Comparison of ENCODE assay signal across 8 cellular contexts in the genomic region with DNA sequence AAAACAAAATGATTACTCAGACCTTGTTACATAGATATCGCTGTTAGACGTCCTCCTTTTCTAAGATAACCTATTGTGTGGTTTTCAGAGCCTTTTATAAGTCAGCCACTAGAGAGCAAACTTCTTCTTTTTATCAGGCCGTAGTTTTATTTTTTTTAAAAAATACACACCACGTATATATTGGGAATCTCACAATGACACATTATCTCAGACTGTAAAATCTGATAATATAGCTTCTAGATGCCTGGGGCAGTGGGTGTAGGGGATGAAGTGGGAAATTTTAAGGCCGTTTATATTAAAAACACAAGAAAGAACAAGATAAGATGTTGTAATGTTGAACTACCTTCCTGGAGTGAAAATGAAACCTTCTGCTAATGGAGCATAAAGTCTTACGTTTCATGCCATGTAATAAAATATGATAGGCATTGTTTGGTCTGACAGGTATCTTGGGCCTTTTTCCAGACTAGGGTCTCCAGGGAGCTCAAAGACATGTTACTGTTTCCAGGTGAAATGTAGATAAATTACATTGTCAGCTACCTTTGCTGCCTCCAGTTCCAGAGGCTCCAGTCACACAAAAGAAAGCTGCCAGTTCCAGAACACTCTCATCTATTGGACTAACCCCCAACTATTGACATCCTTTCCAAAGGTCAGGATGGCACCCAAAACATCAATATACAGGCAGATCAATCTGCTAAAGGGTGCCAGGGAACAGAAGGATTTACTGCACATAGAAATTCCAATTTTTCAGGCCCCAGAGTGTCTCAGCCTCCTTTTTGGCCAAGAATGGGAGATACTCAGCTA.
DNase-seq lines count a peak whose midpoint lies in the region; ATAC-seq, FAIRE-seq and TF ChIP-seq lines count a peak whose summit lies in the region.

No MANE protein-coding gene starts in this region.

- FAIRE-seq in endothelial cell of umbilical vein (lab: Jason Lieb, UNC) = no peak

- DNase-seq in NCI-H82 treated with DMSO at 0.1 percent for 48 hours (lab: John Stamatoyannopoulos, UW; ENCODE audit: unreplicated experiment) = peak; percentile 2
- DNase-seq in NCI-H82 (lab: John Stamatoyannopoulos, UW) = no peak
- peak; percentile 78 for DNase-seq in Karpas-422
- DNase-seq in SK-N-DZ (ENCODE audit: low spot score) = peak; percentile 15
- peak; percentile 64 for DNase-seq in endothelial cell of umbilical vein (ENCODE audit: low read depth, low spot score)
- DNase-seq in non-pigmented ciliary epithelial cell (ENCODE audit: low read depth) = peak; percentile 3
- no peak for DNase-seq in activated gamma-delta T cell treated with Interleukin-2 at 50 U/mL for 16 hours

- no peaks in the 10 kb centered on the region for H3K9me2 ChIP-seq in Karpas-422 (replicated peaks; ENCODE audit: insufficient read depth, low read length)

- no peaks in the 10 kb centered on the region for H3K79me2 ChIP-seq in Karpas-422 (ENCODE audit: low read length)
- H3K79me2 ChIP-seq in endothelial cell of umbilical vein (ENCODE audit: control insufficient read depth, insufficient read depth, low read length) = no peaks in the 10 kb centered on the region

- H3K4me2 ChIP-seq in Karpas-422 (ENCODE audit: low read depth, low read length, poor library complexity, severe bottlenecking) (peak overlapping the region; percentile 65), endothelial cell of umbilical vein (ENCODE audit: insufficient read depth, low read length) (peak overlapping the region; percentile 83)

- H3K9me3 ChIP-seq in Karpas-422 (ENCODE audit: low read length) (no peaks in the 10 kb centered on the region), endothelial cell of umbilical vein (replicated peaks; ENCODE audit: control insufficient read depth, insufficient read depth, low read length) (no peaks in the 10 kb centered on the region)

- TF ChIP-seq CTCF in endothelial cell of umbilical vein (IDR thresholded peaks at IDR 0.05; ENCODE audit: extremely low read depth in 1 of 2, insufficient read depth in 1 of 2, low read depth in 1 of 2, low read length in 2 of 2) = peak; percentile 17 to 23

- H2AFZ ChIP-seq in Karpas-422 (ENCODE audit: low read length) (peak overlapping the region; percentile 37; the same call in 1 of the 2 replicates), endothelial cell of umbilical vein (ENCODE audit: low read depth, low read length) (peak overlapping the region; percentile 82)

- no peaks in the 10 kb centered on the region for H3K36me3 ChIP-seq in Karpas-422 (ENCODE audit: insufficient read depth, low read length)
- no peaks in the 10 kb centered on the region for H3K36me3 ChIP-seq in endothelial cell of umbilical vein (ENCODE audit: control insufficient read depth in 2 of 2, extremely low read depth in 1 of 2, insufficient read depth in 2 of 2, low read length in 2 of 2)

- H4K20me1 ChIP-seq in Karpas-422 (ENCODE audit: insufficient read depth, low read depth, low read length) (no peaks in the 10 kb centered on the region), endothelial cell of umbilical vein (replicated peaks; ENCODE audit: control insufficient read depth, extremely low read depth, insufficient read depth, low read length) (no peaks in the 10 kb centered on the region)

- no peaks in the 10 kb centered on the region for H3K27me3 ChIP-seq in Karpas-422 (ENCODE audit: low read length)
- peaks cover 0 to 2% of the 10 kb centered on the region in 2 experiments for H3K27me3 ChIP-seq in endothelial cell of umbilical vein (ENCODE audit: control insufficient read depth in 2 of 2, insufficient read depth in 2 of 2, low read length in 2 of 2)

- H3K9ac ChIP-seq in Karpas-422 (ENCODE audit: low read length) = peak overlapping the region; percentile 50
- H3K9ac ChIP-seq in endothelial cell of umbilical vein (replicated peaks; ENCODE audit: extremely low read depth, insufficient read depth, low read length) = peak overlapping the region; percentile 43

- H3K4me3 ChIP-seq in Karpas-422 (ENCODE audit: low read length) (peak overlapping the region; percentile 34), endothelial cell of umbilical vein (replicated peaks in 1 of 3; ENCODE audit: insufficient read depth in 1 of 3, low read depth in 1 of 3, low read length in 3 of 3) (peak overlapping the region; percentile 30 to 59 (median 33))

- no TSS peak for BruUV-seq in endothelial cell of umbilical vein (replicated peaks; lab: Mats Ljungman, UMichigan)

- peak; percentile 81 for ATAC-seq in GM21723 (IDR thresholded peaks at IDR 0.05; ENCODE audit: unreplicated experiment)

- H3K9me1 ChIP-seq in endothelial cell of umbilical vein (replicated peaks; ENCODE audit: control insufficient read depth, extremely low read depth, insufficient read depth, low read length) = no peaks in the 10 kb centered on the region

- CTCF ChIA-PET in endothelial cell of umbilical vein (lab: Charles Lee) = interaction anchor here (0.7 to 2.8 kb wide), 15 partner anchors 10 to 1039 kb away, joined by 3 to 39 read pairs (median 4); no protein-coding TSS in a partner anchor

- intact Hi-C loops in endothelial cell of umbilical vein (cut with micrococcal nuclease) = loop anchor here (1.0 to 5.0 kb wide), 5 partner anchors 440 to 1039 kb away; no protein-coding TSS in a partner anchor

- H3K4me1 ChIP-seq in Karpas-422 (ENCODE audit: low read length) (peaks cover 37% of the 10 kb centered on the region), endothelial cell of umbilical vein (ENCODE audit: control insufficient read depth, extremely low read depth, insufficient read depth, low read length) (no peaks in the 10 kb centered on the region)

- TF ChIP-seq POLR2A in endothelial cell of umbilical vein (IDR thresholded peaks at IDR 0.05; ENCODE audit: low read depth, low read length) = no peak

- POLR2A ChIA-PET in endothelial cell of umbilical vein (lab: Charles Lee) = no interaction called here

- H3K27ac ChIP-seq in Karpas-422 (ENCODE audit: low read length) = peak overlapping the region; percentile 67
- H3K27ac ChIP-seq in endothelial cell of umbilical vein (ENCODE audit: insufficient read depth, low read depth, low read length) = no peak overlapping the region

- dilution Hi-C loops in endothelial cell of umbilical vein (cut with MboI; ENCODE audit: extremely low pct_ligation_motif_present, low sequenced_read_pairs) = no loop called here

TF ChIP-seq in endothelial cell of umbilical vein, 7 proteins besides CTCF, POLR2A, EP300 and RAD21:
- TF ChIP-seq MYC (IDR thresholded peaks at IDR 0.05; ENCODE audit: low read depth, low read length) (no peak), JUN (IDR thresholded peaks at IDR 0.05; ENCODE audit: borderline replicate concordance, insufficient read depth, insufficient read length, low read depth) (no peak), FOS (IDR thresholded peaks at IDR 0.05; ENCODE audit: borderline replicate concordance, insufficient read depth, low read length) (no peak), EZH2 (IDR thresholded peaks at IDR 0.05; ENCODE audit: borderline replicate concordance, low read depth, low read length, severe bottlenecking) (no peak), GATA2 (IDR thresholded peaks at IDR 0.05; ENCODE audit: insufficient read depth, insufficient read length, low read depth, low read length) (no peak), POLR2AphosphoS5 (IDR thresholded peaks at IDR 0.05; ENCODE audit: insufficient read depth, low read depth, low read length) (no peak)
- TF ChIP-seq, protein P1, sequence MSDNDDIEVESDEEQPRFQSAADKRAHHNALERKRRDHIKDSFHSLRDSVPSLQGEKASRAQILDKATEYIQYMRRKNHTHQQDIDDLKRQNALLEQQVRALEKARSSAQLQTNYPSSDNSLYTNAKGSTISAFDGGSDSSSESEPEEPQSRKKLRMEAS (IDR thresholded peaks at IDR 0.05; ENCODE audit: insufficient read depth, insufficient read length) = no peak

Comparison
In these comparisons a context has a peak if more than half of its experiments do, and no peak if none do; other contexts are left out.
1. DNase-seq: peak in NCI-H82 treated with DMSO at 0.1 percent for 48 hours (single experiment), Karpas-422 (single experiment), SK-N-DZ (single experiment), endothelial cell of umbilical vein (single experiment) and non-pigmented ciliary epithelial cell (single experiment); none in NCI-H82 (single experiment) and activated gamma-delta T cell treated with Interleukin-2 at 50 U/mL for 16 hours (single experiment).